In genomic region chr16:54165174-54165911, GRCh38 we compare ENCODE assay signal across 1 cellular context.
TF ChIP-seq lines count a peak whose summit lies in the region.

No MANE protein-coding gene starts in this region.

TF ChIP-seq in HepG2, 621 proteins besides CTCF, POLR2A, EP300 and RAD21 (continued from another document and continues in another):
- peak; percentile 88 for TF ChIP-seq ZNF574 (CRISPR knock-in tag; IDR thresholded peaks at IDR 0.05)
- TF ChIP-seq TBP (CRISPR knock-in tag; IDR thresholded peaks at IDR 0.05): no peak
- no peak for TF ChIP-seq ZNF879 (CRISPR knock-in tag; IDR thresholded peaks at IDR 0.05)
- peak; percentile 89 for TF ChIP-seq IRF9 (CRISPR knock-in tag; IDR thresholded peaks at IDR 0.05; ENCODE audit: borderline replicate concordance)
- TF ChIP-seq RFXANK (CRISPR knock-in tag; IDR thresholded peaks at IDR 0.05): 0 out of 2 replicates have a peak, but pooled peaks have one; percentile 67
- TF ChIP-seq KLF16 (CRISPR knock-in tag; IDR thresholded peaks at IDR 0.05): peak in 1 of 2 experiments; percentile 71; a peak in 1 of 4 replicates
- peak; percentile 92 for TF ChIP-seq PRDM10 (CRISPR knock-in tag; IDR thresholded peaks at IDR 0.05; ENCODE audit: low read depth)
- TF ChIP-seq ZBTB38 (CRISPR knock-in tag; IDR thresholded peaks at IDR 0.05): peak; percentile 97
- TF ChIP-seq ZNF276 (CRISPR knock-in tag; IDR thresholded peaks at IDR 0.05; ENCODE audit: low read depth): peak; percentile 76
- TF ChIP-seq HDAC1 (CRISPR knock-in tag; IDR thresholded peaks at IDR 0.05): peak; percentile 92
- TF ChIP-seq ZNF18 (CRISPR knock-in tag; IDR thresholded peaks at IDR 0.05; ENCODE audit: insufficient replicate concordance): no peak
- no peak; the same call in 1 of the 2 replicates for TF ChIP-seq ZNF337 (CRISPR knock-in tag; IDR thresholded peaks at IDR 0.05; ENCODE audit: borderline replicate concordance, low read depth)
- TF ChIP-seq MED13 (CRISPR knock-in tag; IDR thresholded peaks at IDR 0.05): peak; percentile 96
- no peak for TF ChIP-seq NFIB (CRISPR knock-in tag; IDR thresholded peaks at IDR 0.05; ENCODE audit: borderline replicate concordance)
- no peak for TF ChIP-seq RBAK (CRISPR knock-in tag; IDR thresholded peaks at IDR 0.05)
- TF ChIP-seq ZKSCAN8 (CRISPR knock-in tag; IDR thresholded peaks at IDR 0.05; ENCODE audit: borderline replicate concordance): peak; percentile 93
- TF ChIP-seq ATF7-NPFF (CRISPR knock-in tag; IDR thresholded peaks at IDR 0.05; ENCODE audit: low read depth): no peak
- peak; percentile 88 for TF ChIP-seq ZBTB43 (CRISPR knock-in tag; conservative IDR thresholded peaks at IDR 0.05)
- TF ChIP-seq TCF12 (IDR thresholded peaks at IDR 0.05): no peak
- peak; percentile 54; the same call in 1 of the 2 replicates for TF ChIP-seq TCF12 (CRISPR knock-in tag; IDR thresholded peaks at IDR 0.05)
- 0 out of 2 replicates have a peak, but pooled peaks have one; percentile 53 for TF ChIP-seq CAMTA2 (CRISPR knock-in tag; IDR thresholded peaks at IDR 0.05; ENCODE audit: borderline replicate concordance)
- no peak for TF ChIP-seq ZNF432 (CRISPR knock-in tag; IDR thresholded peaks at IDR 0.05; ENCODE audit: borderline replicate concordance)
- no peak for TF ChIP-seq ZKSCAN1 (IDR thresholded peaks at IDR 0.05; ENCODE audit: low read length)
- TF ChIP-seq FOXM1 (CRISPR knock-in tag; IDR thresholded peaks at IDR 0.05): no peak
- TF ChIP-seq ZNF598 (CRISPR knock-in tag; IDR thresholded peaks at IDR 0.05; ENCODE audit: borderline replicate concordance): 0 out of 2 replicates have a peak, but pooled peaks have one; percentile 21
- peak; percentile 88 for TF ChIP-seq HMG20B (CRISPR knock-in tag; conservative IDR thresholded peaks at IDR 0.05)
- no peak for TF ChIP-seq CBX2 (IDR thresholded peaks at IDR 0.05; ENCODE audit: low read depth, low read length)
- TF ChIP-seq CBX2 (CRISPR knock-in tag; IDR thresholded peaks at IDR 0.05; ENCODE audit: low read depth): no peak
- 0 out of 2 replicates have a peak, but pooled peaks have one; percentile 62 for TF ChIP-seq KLF9 (CRISPR knock-in tag; IDR thresholded peaks at IDR 0.05; ENCODE audit: low read depth)
- TF ChIP-seq HNF1A (IDR thresholded peaks at IDR 0.05; ENCODE audit: low read depth): peak; percentile 75; the same call in 1 of the 2 replicates
- peak; percentile 97 for TF ChIP-seq HNF1A (CRISPR knock-in tag; IDR thresholded peaks at IDR 0.05; ENCODE audit: borderline replicate concordance)
- TF ChIP-seq THAP11 (CRISPR knock-in tag; IDR thresholded peaks at IDR 0.05): peak; percentile 76
- TF ChIP-seq ZNF704 (CRISPR knock-in tag; IDR thresholded peaks at IDR 0.05; ENCODE audit: borderline replicate concordance): no peak
- no peak for TF ChIP-seq JARID2 (CRISPR knock-in tag; IDR thresholded peaks at IDR 0.05; ENCODE audit: insufficient replicate concordance)
- TF ChIP-seq HNF4G (IDR thresholded peaks at IDR 0.05; ENCODE audit: borderline replicate concordance, low read depth, low read length): peak; percentile 93
- no peak; the same call in none of the 2 replicates for TF ChIP-seq HNF4G (CRISPR knock-in tag; IDR thresholded peaks at IDR 0.05; ENCODE audit: borderline replicate concordance, low read depth)
- TF ChIP-seq ZNF143 (CRISPR knock-in tag; IDR thresholded peaks at IDR 0.05): peak; percentile 48; the same call in 1 of the 2 replicates
- no peak for TF ChIP-seq ZBTB14 (CRISPR knock-in tag; IDR thresholded peaks at IDR 0.05)
- TF ChIP-seq RELA (CRISPR knock-in tag; IDR thresholded peaks at IDR 0.05): peak; percentile 20; the same call in 1 of the 2 replicates
